Comparison of ENCODE assay signal across 1 cellular context in genomic region chr3:179410317-179410716, GRCh38.
TF ChIP-seq lines count a peak whose summit lies in the region.

No MANE protein-coding gene starts in this region.

TF ChIP-seq in K562, 482 proteins besides CTCF, POLR2A, EP300 and RAD21 (continued from another document):
- TF ChIP-seq ZNF324 (CRISPR knock-in tag; IDR thresholded peaks at IDR 0.05) = no peak
- TF ChIP-seq ZNF589 (CRISPR knock-in tag; IDR thresholded peaks at IDR 0.05; ENCODE audit: low read depth) = no peak
- no peak for TF ChIP-seq ZNF707 (CRISPR knock-in tag; conservative IDR thresholded peaks at IDR 0.05)
- TF ChIP-seq ZNF584 (CRISPR knock-in tag; IDR thresholded peaks at IDR 0.05; ENCODE audit: low read depth) = no peak
- no peak for TF ChIP-seq MTA3 (IDR thresholded peaks at IDR 0.05; ENCODE audit: borderline replicate concordance)
- TF ChIP-seq PHF8 (IDR thresholded peaks at IDR 0.05; ENCODE audit: borderline replicate concordance, low read length) = no peak
- TF ChIP-seq ZFPM2 (CRISPR knock-in tag; IDR thresholded peaks at IDR 0.05) = no peak
- TF ChIP-seq EHMT2 (IDR thresholded peaks at IDR 0.05) = no peak
- TF ChIP-seq PATZ1 (CRISPR knock-in tag; IDR thresholded peaks at IDR 0.05; ENCODE audit: borderline replicate concordance) = no peak
